In genomic region chr13:102798653-102799543, GRCh38 we compare ENCODE assay signal across 8 cellular contexts. TPM values are rescaled to one million over a fixed set of nuclear protein-coding genes. Genes with fewer than 3 reads are reported as not detected.
A peak's percentile ranks its signal among the peaks of the same experiment; 100 is the strongest.
DNase-seq lines count a peak whose midpoint lies in the region; ATAC-seq lines count a peak whose summit lies in the region.

Gene BIVM (plus strand): TSS chr13:102799119. CDS start chr13:102807268, 8,149 bp downstream.
Gene POGLUT2 (minus strand): TSS chr13:102798976. CDS start chr13:102798670, 306 bp downstream.

- H3K36me3 ChIP-seq in endocrine pancreas (ENCODE audit: control insufficient read depth, insufficient read depth, low read length), result no peaks in the 10 kb centered on the region

- CTCF ChIA-PET in activated CD8-positive, alpha-beta memory T cell treated with anti-CD3 and anti-CD28 coated beads, Interleukin-2, amount 10 ng/mL, durations not matched to agents 7 days and 5 days (lab: Charles Lee), result interaction anchor here (1.2 to 4.0 kb wide), 9 partner anchors 9 to 218 kb away, joined by 3 to 40 read pairs (median 8); partner anchors contain the start of genes ERCC5, TEX30 and TPP2

- peak within 1 kb of the TSS; percentile 74 for H3K4me3 ChIP-seq in endocrine pancreas (ENCODE audit: control insufficient read depth, insufficient read depth, low read length)

- H3K4me3 Mint-ChIP-seq in activated CD8-positive, alpha-beta memory T cell treated with anti-CD3 and anti-CD28 coated beads, Interleukin-2, amount 10 ng/mL, durations not matched to agents 7 days and 5 days, result peak within 1 kb of the TSS; percentile 96

- H3K4me1 ChIP-seq in endocrine pancreas (ENCODE audit: control insufficient read depth, insufficient read depth, low read length), result peaks cover 10% of the 10 kb centered on the region

- peak; percentile 82 for ATAC-seq in GM19468 (IDR thresholded peaks at IDR 0.05; ENCODE audit: extremely low read depth, unreplicated experiment)
- peak; percentile 88 for ATAC-seq in activated CD8-positive, alpha-beta memory T cell treated with anti-CD3 and anti-CD28 coated beads, Interleukin-2, amount 10 ng/mL, durations not matched to agents 7 days and 5 days

- peaks cover 5% of the 10 kb centered on the region for H3K36me3 Mint-ChIP-seq in activated CD8-positive, alpha-beta memory T cell treated with anti-CD3 and anti-CD28 coated beads, Interleukin-2, amount 10 ng/mL, durations not matched to agents 7 days and 5 days

- H3K9ac ChIP-seq in endocrine pancreas (ENCODE audit: control insufficient read depth, insufficient read depth, low read length), result peak within 1 kb of the TSS; percentile 76

- H3K27ac Mint-ChIP-seq in activated CD8-positive, alpha-beta memory T cell treated with anti-CD3 and anti-CD28 coated beads, Interleukin-2, amount 10 ng/mL, durations not matched to agents 7 days and 5 days, result peak within 1 kb of the TSS; percentile 87

- H3K9me3 ChIP-seq in endocrine pancreas (ENCODE audit: control insufficient read depth, low read length), result no peaks in the 10 kb centered on the region

- H3K27me3 ChIP-seq in endocrine pancreas (ENCODE audit: control insufficient read depth, insufficient read depth, low read length), result no peaks in the 10 kb centered on the region

- no peaks in the 10 kb centered on the region for H3K9me3 Mint-ChIP-seq in activated CD8-positive, alpha-beta memory T cell treated with anti-CD3 and anti-CD28 coated beads, Interleukin-2, amount 10 ng/mL, durations not matched to agents 7 days and 5 days (ENCODE audit: low read depth)

- peak; percentile 99 for DNase-seq in COLO668 (lab: John Stamatoyannopoulos, UW; ENCODE audit: unreplicated experiment)
- DNase-seq in HPDE6-E6E7 (ENCODE audit: extremely low spot score), result peak; percentile 99
- peak; percentile 51 to 56 for DNase-seq in NOMO-1 (lab: John Stamatoyannopoulos, UW; ENCODE audit: unreplicated experiment in 2 of 2)
- DNase-seq in activated CD8-positive, alpha-beta memory T cell treated with anti-CD3 and anti-CD28 coated beads, Interleukin-2, amount 10 ng/mL, durations not matched to agents 7 days and 5 days, result peak; percentile 94
- peak; percentile 92 for DNase-seq in medulla oblongata (ENCODE audit: extremely low spot score)
- peak; percentile 46 for DNase-seq in stimulated activated CD8-positive, alpha-beta memory T cell treated with anti-CD3 and anti-CD28 coated beads, Interleukin-15, amount 100 ng/mL, for 1 hour (ENCODE audit: low read depth)

- H3K27me3 Mint-ChIP-seq in activated CD8-positive, alpha-beta memory T cell treated with anti-CD3 and anti-CD28 coated beads, Interleukin-2, amount 10 ng/mL, durations not matched to agents 7 days and 5 days, result no peaks in the 10 kb centered on the region

- peaks cover 42% of the 10 kb centered on the region for H3K4me1 Mint-ChIP-seq in activated CD8-positive, alpha-beta memory T cell treated with anti-CD3 and anti-CD28 coated beads, Interleukin-2, amount 10 ng/mL, durations not matched to agents 7 days and 5 days

RNA-seq across cellular contexts. Expression of gene BIVM, which starts in this region (rescaled TPM):
- total RNA-seq in activated CD8-positive, alpha-beta memory T cell treated with anti-CD3 and anti-CD28 coated beads, Interleukin-2, amount 10 ng/mL, durations not matched to agents 7 days and 5 days, result 10 to 100 TPM; 29.3 to 42.3 TPM

RNA-seq across cellular contexts. Expression of gene POGLUT2, which starts in this region (rescaled TPM):
- total RNA-seq in activated CD8-positive, alpha-beta memory T cell treated with anti-CD3 and anti-CD28 coated beads, Interleukin-2, amount 10 ng/mL, durations not matched to agents 7 days and 5 days, result 10 to 100 TPM; 11.1 to 21.6 TPM

Comparison
In these comparisons a context has a peak if more than half of its experiments do, and no peak if none do; other contexts are left out.
1. Peak in every context shown above with its lines: DNase-seq, ATAC-seq and H3K4me3 ChIP-seq.
2. DNase-seq: peak in every context shown above with its lines; median percentile 99 in COLO668; 99 in HPDE6-E6E7; 94 in activated CD8-positive, alpha-beta memory T cell treated with anti-CD3 and anti-CD28 coated beads, Interleukin-2, amount 10 ng/mL, durations not matched to agents 7 days and 5 days; 92 in medulla oblongata; 54 in NOMO-1; 46 in stimulated activated CD8-positive, alpha-beta memory T cell treated with anti-CD3 and anti-CD28 coated beads, Interleukin-15, amount 100 ng/mL, for 1 hour.